Comparison of ENCODE assay signal across 8 cellular contexts in the genomic region with DNA sequence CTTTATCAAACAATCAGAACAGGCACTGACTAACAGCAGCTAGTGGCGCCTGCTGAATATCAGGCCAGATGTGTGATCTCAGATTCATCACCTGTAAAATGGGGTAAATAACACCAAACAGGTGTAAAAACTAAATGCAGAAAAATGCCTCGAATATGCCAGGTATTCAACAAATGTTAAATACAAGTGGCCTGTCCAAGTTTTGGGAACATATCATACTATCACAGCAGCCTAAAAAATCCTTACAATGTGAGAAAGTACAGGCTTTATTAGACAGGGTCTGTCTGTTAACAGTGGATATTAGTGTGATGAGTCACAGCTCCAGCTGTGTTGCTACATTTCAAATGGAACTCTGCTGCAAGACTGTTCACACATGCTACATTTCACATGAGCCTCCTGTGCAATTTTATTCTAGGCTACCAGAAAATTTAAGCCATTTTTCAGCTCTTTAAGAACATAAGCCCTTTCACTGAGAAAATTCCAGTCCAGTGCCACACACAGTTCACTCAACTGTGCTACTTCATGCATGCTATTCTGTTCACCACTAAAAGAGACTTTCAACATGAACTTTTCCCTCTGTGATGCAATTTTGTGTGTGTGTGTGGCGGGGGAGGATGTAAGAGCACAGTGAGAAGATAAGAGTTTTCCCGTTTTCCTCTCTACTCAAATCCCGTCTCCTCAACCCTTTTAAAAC. TPM values are rescaled to one million over a fixed set of nuclear protein-coding genes. Genes with fewer than 3 reads are reported as not detected.
DNase-seq lines count a peak whose midpoint lies in the region; ATAC-seq and FAIRE-seq lines count a peak whose summit lies in the region.

No MANE protein-coding gene starts in this region.

- FAIRE-seq in small intestine (lab: Jason Lieb, UNC) (no peak), GM19239 (lab: Jason Lieb, UNC) (no peak)

- 34 to 49% (median 44%) methylated on average over 5 of the region's 5 CpGs for WGBS in small intestine, 3 donors

- H3K9ac ChIP-seq in adipocyte (ENCODE audit: low read length): peak overlapping the region; percentile 73

- no peaks in the 10 kb centered on the region for H3K9me3 ChIP-seq in adipocyte (ENCODE audit: control insufficient read depth, low read length)
- no peaks in the 10 kb centered on the region for H3K9me3 ChIP-seq in small intestine (ENCODE audit: control insufficient read depth, low read depth)

- H3K4me1 ChIP-seq in adipocyte (ENCODE audit: control insufficient read depth, insufficient read depth, low read length) (peaks cover 30% of the 10 kb centered on the region), small intestine (ENCODE audit: control insufficient read depth in 2 of 2, insufficient read depth in 1 of 2, low read depth in 1 of 2, low read length in 1 of 2) (no peaks in the 10 kb centered on the region)

- H3K27me3 ChIP-seq in adipocyte (replicated peaks; ENCODE audit: control insufficient read depth, insufficient read depth, low read length) (no peaks in the 10 kb centered on the region), small intestine (ENCODE audit: control insufficient read depth in 2 of 2, insufficient read depth in 2 of 2, low read length in 2 of 2) (no peaks in the 10 kb centered on the region)

- H3K4me3 ChIP-seq in adipocyte (ENCODE audit: low read length): peak overlapping the region; percentile 60
- H3K4me3 ChIP-seq in small intestine (ENCODE audit: low read depth in 1 of 2, low read length in 2 of 2): no peak overlapping the region

- H3K36me3 ChIP-seq in adipocyte (ENCODE audit: control insufficient read depth, insufficient read depth, low read length, severe bottlenecking): no peaks in the 10 kb centered on the region
- H3K36me3 ChIP-seq in small intestine (ENCODE audit: control insufficient read depth in 2 of 2, insufficient read depth in 2 of 2, low read length in 2 of 2): no peaks in the 10 kb centered on the region

- no peak for ATAC-seq in GM21526 (IDR thresholded peaks at IDR 0.05; ENCODE audit: low FRiP score, unreplicated experiment)

- H3K27ac ChIP-seq in small intestine (ENCODE audit: low read depth in 1 of 2, low read length in 1 of 2): no peak overlapping the region

- DNase-seq in H4 (ENCODE audit: low spot score) (peak; percentile 49), adipocyte (ENCODE audit: low read depth) (peak; percentile 89), hepatic stellate cell (ENCODE audit: low spot score) (peak; percentile 62), small intestine (peak; percentile 29), GM19239 (ENCODE audit: insufficient read length, low spot score) (no peak), NCI-H1436 (lab: John Stamatoyannopoulos, UW) (no peak), KG1 (lab: John Stamatoyannopoulos, UW) (no peak)

RNA-seq across cellular contexts. Expression of gene MSRB3, which starts 56.7 kb away (rescaled TPM):
- 6.6 and 9.5 TPM in 2 replicates for total RNA-seq in H4 (2014; rRNA removed; shearing (Covaris generic))
- 10 to 100 TPM in 1 of 3 donors, 1 to 10 TPM in 1, under 1 TPM in 1; 0.89 to 12.7 (median 4.3) TPM for polyA plus RNA-seq in small intestine

Comparison
In these comparisons a context has a peak if more than half of its experiments do, and no peak if none do; other contexts are left out.
1. DNase-seq: peak in H4 (single experiment), adipocyte (single experiment), hepatic stellate cell (single experiment) and small intestine (single experiment); none in GM19239 (single experiment), NCI-H1436 (single experiment) and KG1 (single experiment).